8 cellular contexts compared by ENCODE assay signal in genomic region chrX:23901805-23902204, GRCh38. TPM values are rescaled to one million over a fixed set of nuclear protein-coding genes. Genes with fewer than 3 reads are reported as not detected.
DNase-seq lines count a peak whose midpoint lies in the region; ATAC-seq, FAIRE-seq and TF ChIP-seq lines count a peak whose summit lies in the region.

No MANE protein-coding gene starts in this region.

- H3K36me3 Mint-ChIP-seq in T-helper 2 cell treated with Interferon-gamma antibody and Interleukin-4, amounts not matched to agents 5 μg/mL and 100 μg/mL, for 36 hours (ENCODE audit: low read depth), result no peaks in the 10 kb centered on the region
- peaks cover 8% of the 10 kb centered on the region for H3K36me3 Mint-ChIP-seq in endodermal cell (ENCODE audit: low read depth)

- H3K4me1 Mint-ChIP-seq in T-helper 2 cell treated with Interferon-gamma antibody and Interleukin-4, amounts not matched to agents 5 μg/mL and 100 μg/mL, for 36 hours (ENCODE audit: low read depth), result peaks cover 9% of the 10 kb centered on the region
- H3K4me1 Mint-ChIP-seq in endodermal cell, result peaks cover 22% of the 10 kb centered on the region

- FAIRE-seq in A204.1 (lab: Jason Lieb, UNC), result peak; percentile 83

- no peak overlapping the region for H3K9ac ChIP-seq in endodermal cell (ENCODE audit: extremely low read depth, low read length, poor library complexity, severe bottlenecking)

- H3K4me1 ChIP-seq in endodermal cell (ENCODE audit: control insufficient read depth, insufficient read depth, low read length), result peaks cover 8% of the 10 kb centered on the region
- H3K4me1 ChIP-seq in mucosa of descending colon (ENCODE audit: low read depth), result peaks cover 8% of the 10 kb centered on the region
- peaks cover 4 to 12% (median 8%) of the 10 kb centered on the region in 4 donors for H3K4me1 ChIP-seq in upper lobe of left lung

- 71% methylated on average over 1 of the region's 1 CpG; no CpG with 5 or more reads in 1 of the 2 experiments for WGBS in endodermal cell (ENCODE audit: insufficient coverage in 1 of 2, insufficient read length in 1 of 2), 2 experiments
- WGBS in upper lobe of left lung, 2 donors, result 38 to 40% methylated on average over 1 of the region's 1 CpG

- H3K9me3 Mint-ChIP-seq in T-helper 2 cell treated with Interferon-gamma antibody and Interleukin-4, amounts not matched to agents 5 μg/mL and 100 μg/mL, for 36 hours, result no peaks in the 10 kb centered on the region
- no peaks in the 10 kb centered on the region for H3K9me3 Mint-ChIP-seq in endodermal cell

- H3K36me3 ChIP-seq in endodermal cell (ENCODE audit: control insufficient read depth, insufficient read depth, low read length) (no peaks in the 10 kb centered on the region), mucosa of descending colon (ENCODE audit: low read depth) (no peaks in the 10 kb centered on the region), upper lobe of left lung (no peaks in the 10 kb centered on the region)

- H3K9me3 ChIP-seq in endodermal cell (ENCODE audit: control insufficient read depth, low read length), result no peaks in the 10 kb centered on the region
- no peaks in the 10 kb centered on the region for H3K9me3 ChIP-seq in mucosa of descending colon
- no peaks in the 10 kb centered on the region for H3K9me3 ChIP-seq in upper lobe of left lung

- H3K27ac ChIP-seq in endodermal cell (ENCODE audit: low read depth, low read length) (no peak overlapping the region), upper lobe of left lung (peak overlapping the region; percentile 54 to 77 (median 68))

- no peak for TF ChIP-seq EP300 in upper lobe of left lung (IDR thresholded peaks at IDR 0.05)

- no peak overlapping the region for H3K4me3 Mint-ChIP-seq in T-helper 2 cell treated with Interferon-gamma antibody and Interleukin-4, amounts not matched to agents 5 μg/mL and 100 μg/mL, for 36 hours
- H3K4me3 Mint-ChIP-seq in endodermal cell, result no peak overlapping the region

- H3K27ac Mint-ChIP-seq in T-helper 2 cell treated with Interferon-gamma antibody and Interleukin-4, amounts not matched to agents 5 μg/mL and 100 μg/mL, for 36 hours, result no peak overlapping the region
- no peak overlapping the region for H3K27ac Mint-ChIP-seq in endodermal cell

- H3K27me3 ChIP-seq in endodermal cell (ENCODE audit: control insufficient read depth, insufficient read depth, low read length, poor library complexity, severe bottlenecking) (no peaks in the 10 kb centered on the region), upper lobe of left lung (no peaks in the 10 kb centered on the region)

- TF ChIP-seq POLR2A in upper lobe of left lung (IDR thresholded peaks at IDR 0.05), result no peak

- DNase-seq in GF-D8 (lab: John Stamatoyannopoulos, UW) (peak; percentile 61), NCI-H1436 treated with DMSO at 0.1 percent for 48 hours (lab: John Stamatoyannopoulos, UW) (peak; percentile 19), endodermal cell (peak; percentile 73), mucosa of descending colon (peak in 1 of 3 donors; percentile 85), upper lobe of left lung (peak in 1 of 2 donors; percentile 66)
- DNase-seq in T-helper 2 cell treated with Interferon-gamma antibody and Interleukin-4, amounts not matched to agents 5 μg/mL and 100 μg/mL, for 36 hours (ENCODE audit: low spot score), result peak; percentile 20

- H3K4me3 ChIP-seq in endodermal cell (ENCODE audit: low read length) (no peak overlapping the region), mucosa of descending colon (no peak overlapping the region), upper lobe of left lung (peak overlapping the region in 2 of 4 donors; percentile 15 to 19)

- ATAC-seq in HG02610 (IDR thresholded peaks at IDR 0.05; ENCODE audit: unreplicated experiment), result peak; percentile 64
- peak; percentile 90 for ATAC-seq in mucosa of descending colon
- peak; percentile 91 to 94 for ATAC-seq in upper lobe of left lung (ENCODE audit: low FRiP score in 2 of 2)

- TF ChIP-seq CTCF in endodermal cell (conservative IDR thresholded peaks at IDR 0.05), result no peak
- TF ChIP-seq CTCF in mucosa of descending colon (IDR thresholded peaks at IDR 0.05), result no peak
- peak in 5 of 6 experiments; percentile 44 to 74 (median 55) for TF ChIP-seq CTCF in upper lobe of left lung (IDR thresholded peaks at IDR 0.05)

- H3K27me3 Mint-ChIP-seq in T-helper 2 cell treated with Interferon-gamma antibody and Interleukin-4, amounts not matched to agents 5 μg/mL and 100 μg/mL, for 36 hours (ENCODE audit: low read depth), result no peaks in the 10 kb centered on the region
- H3K27me3 Mint-ChIP-seq in endodermal cell (ENCODE audit: insufficient read depth), result no peaks in the 10 kb centered on the region

- intact Hi-C loops in mucosa of descending colon (cut with DNase I, micrococcal nuclease), result loop anchor here (10.0 kb wide), 2 partner anchors 117 to 207 kb away; partner anchors contain the start of gene SAT1 (in 1 of the 2)

RNA-seq across cellular contexts. Expression of gene APOO, which starts 5.9 kb away (rescaled TPM):
- total RNA-seq in endodermal cell, result 10 to 100 TPM; 47.9 to 74.2 TPM
- 46.1 TPM for polyA plus RNA-seq in endodermal cell (2013, experiment 1 of 2)
- polyA plus RNA-seq in endodermal cell (2013, experiment 2 of 2), result 46.9 TPM
- 10 to 100 TPM; 19.2 to 38.7 (median 36.6) TPM for total RNA-seq in mucosa of descending colon
- total RNA-seq in upper lobe of left lung, result 10 to 100 TPM in 5 of 6 donors, under 1 TPM in 1; 0.89 to 15.0 (median 12.0) TPM

RNA-seq across cellular contexts. Expression of gene CXorf58, which starts 6.0 kb away (rescaled TPM):
- total RNA-seq in endodermal cell, result not detected
- polyA plus RNA-seq in endodermal cell (2013, experiment 1 of 2), result not detected
- polyA plus RNA-seq in endodermal cell (2013, experiment 2 of 2), result not detected
- total RNA-seq in mucosa of descending colon, result not detected
- under 1 TPM in 1 of 6 donors, not detected in 5; 0.11 TPM for total RNA-seq in upper lobe of left lung

Comparison
In these comparisons a context has a peak if more than half of its experiments do, and no peak if none do; other contexts are left out.
1. CTCF ChIP-seq: peak in upper lobe of left lung (5 of 6); none in endodermal cell (single experiment) and mucosa of descending colon (single experiment).
2. Peak in every context shown above with its lines, with median percentiles within 50 percentile points of each other: ATAC-seq.